ENCODE assay signal across 1 cellular context in the genomic region with DNA sequence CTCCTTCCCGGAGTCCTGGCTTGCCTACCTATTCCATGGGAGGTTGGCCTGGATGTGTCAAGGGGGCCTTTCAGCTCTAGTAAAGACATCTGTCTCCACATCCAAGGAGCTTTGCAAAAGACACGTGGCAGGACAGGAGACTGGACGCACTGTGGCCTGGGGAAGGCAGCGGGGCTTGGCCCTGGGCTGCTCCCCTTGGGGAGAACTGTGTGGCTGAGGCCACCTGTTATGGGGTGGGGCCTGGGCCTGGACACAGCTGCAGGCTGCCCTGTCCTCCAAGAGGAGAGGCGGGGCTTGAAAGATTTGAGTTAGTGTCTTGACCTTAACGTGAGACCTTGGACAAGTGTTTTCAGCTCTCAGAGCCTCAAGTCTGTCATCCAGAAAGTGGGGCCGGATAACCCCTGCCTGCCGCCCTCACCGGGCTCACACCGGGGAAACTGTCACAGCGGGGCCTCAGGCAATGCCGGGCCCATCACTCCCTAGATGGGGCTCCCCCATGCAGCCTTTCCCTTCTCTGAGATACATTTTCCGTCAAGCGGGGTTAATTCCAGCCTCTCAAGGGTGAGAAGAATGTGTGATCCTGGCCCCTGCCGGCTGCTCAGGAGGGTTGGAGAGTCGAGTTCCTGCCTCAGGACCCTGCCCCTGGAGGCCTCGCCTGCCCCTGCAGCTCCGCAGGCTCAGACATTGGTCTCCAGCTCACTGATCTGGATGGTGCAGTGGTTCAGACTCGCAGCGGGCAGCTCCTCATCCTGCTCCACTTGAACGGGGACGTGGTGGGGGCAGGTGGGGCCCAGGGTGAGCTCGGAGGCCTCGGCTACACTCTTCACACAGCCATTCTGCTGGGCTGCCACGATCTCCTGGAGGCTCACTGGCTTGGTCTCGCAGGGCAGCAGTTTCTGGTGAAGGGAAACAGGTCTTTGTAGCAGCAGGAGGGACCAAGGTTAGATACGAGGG.
TF ChIP-seq lines count a peak whose summit lies in the region.

No MANE protein-coding gene starts in this region.

TF ChIP-seq in IMR-90, 13 proteins besides CTCF, POLR2A, EP300 and RAD21 (continued from another document):
- TF ChIP-seq, protein P1, sequence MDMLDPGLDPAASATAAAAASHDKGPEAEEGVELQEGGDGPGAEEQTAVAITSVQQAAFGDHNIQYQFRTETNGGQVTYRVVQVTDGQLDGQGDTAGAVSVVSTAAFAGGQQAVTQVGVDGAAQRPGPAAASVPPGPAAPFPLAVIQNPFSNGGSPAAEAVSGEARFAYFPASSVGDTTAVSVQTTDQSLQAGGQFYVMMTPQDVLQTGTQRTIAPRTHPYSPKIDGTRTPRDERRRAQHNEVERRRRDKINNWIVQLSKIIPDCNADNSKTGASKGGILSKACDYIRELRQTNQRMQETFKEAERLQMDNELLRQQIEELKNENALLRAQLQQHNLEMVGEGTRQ (IDR thresholded peaks at IDR 0.05; ENCODE audit: low read depth, low read length): no peak
- TF ChIP-seq SMC3 (IDR thresholded peaks at IDR 0.05; ENCODE audit: low read depth, low read length) (no peak), BHLHE40 (IDR thresholded peaks at IDR 0.05; ENCODE audit: low read depth, low read length) (no peak), MAFK (IDR thresholded peaks at IDR 0.05; ENCODE audit: low read depth, low read length) (no peak), MXI1 (IDR thresholded peaks at IDR 0.05; ENCODE audit: borderline replicate concordance, low read depth, low read length) (no peak), MAZ (IDR thresholded peaks at IDR 0.05; ENCODE audit: borderline replicate concordance, low read depth, low read length) (no peak), RCOR1 (IDR thresholded peaks at IDR 0.05; ENCODE audit: insufficient replicate concordance, low read length) (no peak), CEBPB (IDR thresholded peaks at IDR 0.05; ENCODE audit: low read depth, low read length) (no peak), RFX5 (IDR thresholded peaks at IDR 0.05; ENCODE audit: low read depth, low read length) (no peak), FOS (IDR thresholded peaks at IDR 0.05; ENCODE audit: low read depth, low read length) (no peak)
- TF ChIP-seq, protein P2, sequence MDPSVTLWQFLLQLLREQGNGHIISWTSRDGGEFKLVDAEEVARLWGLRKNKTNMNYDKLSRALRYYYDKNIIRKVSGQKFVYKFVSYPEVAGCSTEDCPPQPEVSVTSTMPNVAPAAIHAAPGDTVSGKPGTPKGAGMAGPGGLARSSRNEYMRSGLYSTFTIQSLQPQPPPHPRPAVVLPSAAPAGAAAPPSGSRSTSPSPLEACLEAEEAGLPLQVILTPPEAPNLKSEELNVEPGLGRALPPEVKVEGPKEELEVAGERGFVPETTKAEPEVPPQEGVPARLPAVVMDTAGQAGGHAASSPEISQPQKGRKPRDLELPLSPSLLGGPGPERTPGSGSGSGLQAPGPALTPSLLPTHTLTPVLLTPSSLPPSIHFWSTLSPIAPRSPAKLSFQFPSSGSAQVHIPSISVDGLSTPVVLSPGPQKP (IDR thresholded peaks at IDR 0.05; ENCODE audit: borderline replicate concordance, low read depth, low read length): no peak
